ENCODE assay signal across 8 cellular contexts in the genomic region with DNA sequence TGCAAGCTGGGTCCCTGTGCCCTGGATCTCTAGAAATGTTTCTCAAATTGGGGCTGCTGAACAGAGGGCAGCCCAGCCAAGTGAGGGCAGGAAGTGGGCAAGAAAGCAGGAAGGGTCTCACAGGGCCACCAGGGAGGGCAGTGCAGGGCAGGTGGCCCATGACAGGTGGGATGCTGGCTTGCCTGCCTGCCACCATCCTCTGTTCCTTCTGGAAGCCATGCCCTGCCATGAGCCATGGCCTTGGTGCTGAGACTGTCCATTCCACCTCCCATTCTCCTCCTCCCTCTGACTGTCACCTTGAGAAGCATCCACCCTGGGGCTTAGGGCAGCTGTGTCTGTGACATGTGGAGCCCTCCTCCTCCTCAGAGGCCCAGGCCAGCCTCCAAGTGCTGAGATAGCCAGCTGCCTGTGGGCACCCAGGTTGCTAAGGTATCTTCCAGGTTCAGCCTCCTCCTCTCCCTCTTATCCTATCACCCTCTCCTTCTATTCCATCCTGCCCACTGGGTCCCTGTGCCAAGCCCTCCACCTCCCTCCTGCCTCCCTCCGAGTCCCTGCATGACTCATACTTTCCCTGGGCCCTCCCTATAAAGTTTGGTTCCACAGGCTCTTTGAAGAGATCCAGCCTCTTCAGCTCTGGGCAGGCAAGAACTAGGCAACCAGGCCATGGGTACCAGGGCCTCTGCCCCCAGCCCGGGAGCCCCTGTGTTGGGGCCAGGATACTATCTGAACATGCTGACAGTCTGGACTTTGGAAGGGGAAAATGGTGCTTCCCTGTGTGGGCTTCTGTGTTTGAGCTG. TPM values are rescaled to one million over a fixed set of nuclear protein-coding genes. Genes with fewer than 3 reads are reported as not detected.
A peak's percentile ranks its signal among the peaks of the same experiment; 100 is the strongest.
DNase-seq lines count a peak whose midpoint lies in the region; ATAC-seq, FAIRE-seq and TF ChIP-seq lines count a peak whose summit lies in the region.
"Had no signal": no experiment of that assay in that cellular context is flagged by ENCODE, and none has a peak within 500 bp of the region (broad histone marks: within the 10 kb centered on the region; RNA-seq: fewer than 3 reads in every experiment).

No MANE protein-coding gene starts in this region.

- H3K4me1 Mint-ChIP-seq in activated CD8-positive, alpha-beta T cell treated with anti-CD3 and anti-CD28 coated beads, Interleukin-2, amount 10 ng/mL, durations not matched to agents 7 days and 5 days (ENCODE audit: low read depth), result peaks cover 81% of the 10 kb centered on the region

- peak overlapping the region; percentile 89 for H3K27ac Mint-ChIP-seq in activated CD8-positive, alpha-beta T cell treated with anti-CD3 and anti-CD28 coated beads, Interleukin-2, amount 10 ng/mL, durations not matched to agents 7 days and 5 days

- DNase-seq in LHCN-M2 (ENCODE audit: low read depth) (peak; percentile 68), fibroblast of mammary gland (ENCODE audit: low read depth) (peak; percentile 65), psoas muscle (peak; percentile 67 to 78), GM12891 (ENCODE audit: insufficient read length, low spot score) (no peak), Ammon's horn (ENCODE audit: low spot score) (no peak), activated gamma-delta T cell (lab: John Stamatoyannopoulos, UW) (no peak)
- peak; percentile 58 for DNase-seq in activated CD8-positive, alpha-beta T cell treated with anti-CD3 and anti-CD28 coated beads, Interleukin-2, amount 10 ng/mL, durations not matched to agents 7 days and 5 days

- FAIRE-seq in GM12891 (lab: Jason Lieb, UNC), result no peak
- FAIRE-seq: TTC549 had no signal

- H3K9me3 Mint-ChIP-seq in activated CD8-positive, alpha-beta T cell treated with anti-CD3 and anti-CD28 coated beads, Interleukin-2, amount 10 ng/mL, durations not matched to agents 7 days and 5 days (ENCODE audit: insufficient read depth), result no peaks in the 10 kb centered on the region

- CTCF ChIA-PET in activated CD8-positive, alpha-beta T cell treated with anti-CD3 and anti-CD28 coated beads, Interleukin-2, amount 10 ng/mL, durations not matched to agents 7 days and 5 days (lab: Charles Lee), result interaction anchor here (0.6 to 14.5 kb wide), 17 partner anchors 8 to 455 kb away, joined by 3 to 186 read pairs (median 17); no protein-coding TSS in a partner anchor

- H3K36me3 ChIP-seq in psoas muscle (ENCODE audit: insufficient read depth in 1 of 2, low read depth in 1 of 2), result no peaks in the 10 kb centered on the region

- H3K27me3 Mint-ChIP-seq in activated CD8-positive, alpha-beta T cell treated with anti-CD3 and anti-CD28 coated beads, Interleukin-2, amount 10 ng/mL, durations not matched to agents 7 days and 5 days (ENCODE audit: low read depth), result no peaks in the 10 kb centered on the region

- H3K9me3 ChIP-seq in psoas muscle, result no peaks in the 10 kb centered on the region

- POLR2A ChIA-PET in activated CD8-positive, alpha-beta T cell treated with anti-CD3 and anti-CD28 coated beads, Interleukin-2, amount 10 ng/mL, durations not matched to agents 7 days and 5 days (lab: Charles Lee), result interaction anchor here (0.6 to 8.4 kb wide), 13 partner anchors 9 to 82 kb away, joined by 3 to 87 read pairs (median 9); no protein-coding TSS in a partner anchor

- H3K4me3 ChIP-seq in fibroblast of mammary gland (ENCODE audit: control insufficient read depth, low read depth, low read length) (no peak overlapping the region), psoas muscle (peak overlapping the region; percentile 76)

- H3K27me3 ChIP-seq in psoas muscle (ENCODE audit: insufficient read depth in 3 of 3, low read length in 2 of 3), result no peaks in the 10 kb centered on the region

- peak; percentile 7 for ATAC-seq in activated CD8-positive, alpha-beta T cell treated with anti-CD3 and anti-CD28 coated beads, Interleukin-2, amount 10 ng/mL, durations not matched to agents 7 days and 5 days
- ATAC-seq in psoas muscle, result peak; percentile 9 to 46 (median 26)

- peak overlapping the region; percentile 81 for H3K27ac ChIP-seq in psoas muscle

- no peak for TF ChIP-seq POLR2A in GM12891 (IDR thresholded peaks at IDR 0.05; ENCODE audit: low read depth, low read length)

- WGBS in psoas muscle, 3 donors, result 11 to 35% (median 13%) methylated on average over 2 of the region's 2 CpGs

- peaks cover 47% of the 10 kb centered on the region for H3K36me3 Mint-ChIP-seq in activated CD8-positive, alpha-beta T cell treated with anti-CD3 and anti-CD28 coated beads, Interleukin-2, amount 10 ng/mL, durations not matched to agents 7 days and 5 days (ENCODE audit: low read depth)

- intact Hi-C loops in psoas muscle (cut with DNase I), result loop anchor here in 1 of 2 donors (5.0 kb wide), 1 partner anchor 75 kb away; no protein-coding TSS in a partner anchor

- TF ChIP-seq CTCF in fibroblast of mammary gland (conservative IDR thresholded peaks at IDR 0.05; ENCODE audit: control insufficient read depth, insufficient read depth, low read depth, low read length) (no peak), psoas muscle (IDR thresholded peaks at IDR 0.05) (no peak)

- peak overlapping the region; percentile 80 for H3K4me3 Mint-ChIP-seq in activated CD8-positive, alpha-beta T cell treated with anti-CD3 and anti-CD28 coated beads, Interleukin-2, amount 10 ng/mL, durations not matched to agents 7 days and 5 days

- peaks cover 69% of the 10 kb centered on the region for H3K4me1 ChIP-seq in psoas muscle

TF ChIP-seq in GM12891, 5 proteins besides CTCF, POLR2A, EP300 and RAD21:
- TF ChIP-seq POU2F2 (IDR thresholded peaks at IDR 0.05; ENCODE audit: low read depth, low read length) (no peak), POLR2AphosphoS5 (IDR thresholded peaks at IDR 0.05; ENCODE audit: low read depth, low read length) (no peak), SPI1 (IDR thresholded peaks at IDR 0.05; ENCODE audit: low read depth, low read length) (no peak), PAX5 (IDR thresholded peaks at IDR 0.05; ENCODE audit: insufficient read depth, low read length, severe bottlenecking) (no peak), TAF1 (IDR thresholded peaks at IDR 0.05; ENCODE audit: low read depth, low read length) (no peak)

RNA-seq across cellular contexts. Expression of gene VSIR, which starts 1.3 kb away (rescaled TPM):
- total RNA-seq in LHCN-M2 (2014; rRNA removed) (3.5 and 18.6 TPM in 2 replicates), psoas muscle (10 to 100 TPM; 12.5 to 20.4 (median 15.9) TPM)
- polyA plus RNA-seq in LHCN-M2 (2012), result 36.4 TPM
- 100 to 1,000 TPM; 127 to 133 TPM for total RNA-seq in activated CD8-positive, alpha-beta T cell treated with anti-CD3 and anti-CD28 coated beads, Interleukin-2, amount 10 ng/mL, durations not matched to agents 7 days and 5 days
- 10 to 100 TPM; 14.8 to 21.8 (median 19.0) TPM for polyA plus RNA-seq in psoas muscle
- polyA plus RNA-seq in GM12891 (2012; ENCODE audit: low read depth, missing spikeins), result 3.8 TPM

RNA-seq across cellular contexts. Expression of gene C10orf105, which starts 52.4 kb away (rescaled TPM):
- total RNA-seq in LHCN-M2 (2014; rRNA removed) (not detected in 2 replicates), psoas muscle (not detected)
- polyA plus RNA-seq in LHCN-M2 (2012), result not detected
- total RNA-seq in activated CD8-positive, alpha-beta T cell treated with anti-CD3 and anti-CD28 coated beads, Interleukin-2, amount 10 ng/mL, durations not matched to agents 7 days and 5 days, result 1 to 10 TPM in 1 of 2 experiments, under 1 TPM in 1; 0.73 to 1.1 TPM
- under 1 TPM; 0.01 to 0.03 (median 0.03) TPM for polyA plus RNA-seq in psoas muscle
- polyA plus RNA-seq in GM12891 (2012; ENCODE audit: low read depth, missing spikeins), result 0.04 TPM

Comparison
In these comparisons a context has a peak if more than half of its experiments do, and no peak if none do; other contexts are left out.
1. DNase-seq: peak in LHCN-M2 (single experiment), activated CD8-positive, alpha-beta T cell treated with anti-CD3 and anti-CD28 coated beads, Interleukin-2, amount 10 ng/mL, durations not matched to agents 7 days and 5 days (single experiment), fibroblast of mammary gland (single experiment) and psoas muscle (2 of 2); none in GM12891 (single experiment), Ammon's horn (single experiment) and activated gamma-delta T cell (single experiment).